Comparison of ENCODE assay signal across 8 cellular contexts in the genomic region with DNA sequence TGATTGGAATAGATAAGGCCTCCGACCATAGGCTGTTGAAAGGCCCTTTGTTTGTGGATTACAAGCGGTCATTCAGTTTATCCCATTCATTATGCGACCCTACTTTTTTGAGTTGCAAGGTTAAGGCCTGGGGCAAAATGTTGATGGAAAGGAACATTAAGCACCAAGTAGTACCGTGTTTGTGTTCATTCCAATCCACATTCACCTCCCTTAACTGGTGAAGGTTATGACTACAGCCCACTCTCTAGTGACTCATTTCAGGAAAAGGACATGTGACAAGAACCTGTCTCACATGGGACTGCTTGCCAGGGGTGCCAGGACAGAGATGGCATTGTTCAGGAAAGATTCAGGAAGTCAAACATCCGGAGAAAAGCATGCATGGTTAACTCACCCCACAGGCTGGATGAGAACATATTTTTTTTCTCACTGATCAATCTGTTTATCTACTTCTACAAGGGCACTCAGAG.
DNase-seq lines count a peak whose midpoint lies in the region; ATAC-seq lines count a peak whose summit lies in the region.

No MANE protein-coding gene starts in this region.

- no peaks in the 10 kb centered on the region for H3K9me3 Mint-ChIP-seq in activated T-helper 17 cell treated with anti-CD3 and anti-CD28 coated beads, Interleukin-2, amount 50 U/mL, for 72 hours

- peak; percentile 83 for DNase-seq in A172 (ENCODE audit: low spot score)
- peak; percentile 65 for DNase-seq in left kidney (ENCODE audit: low read depth, low spot score)
- no peak for DNase-seq in HPDE6-E6E7 (ENCODE audit: extremely low spot score)

- no peaks in the 10 kb centered on the region for H3K36me3 Mint-ChIP-seq in activated T-helper 17 cell treated with anti-CD3 and anti-CD28 coated beads, Interleukin-2, amount 50 U/mL, for 72 hours (ENCODE audit: low read depth)

- H3K4me3 Mint-ChIP-seq in activated T-helper 17 cell treated with anti-CD3 and anti-CD28 coated beads, Interleukin-2, amount 50 U/mL, for 72 hours = no peak overlapping the region

- H3K27me3 Mint-ChIP-seq in activated T-helper 17 cell treated with anti-CD3 and anti-CD28 coated beads, Interleukin-2, amount 50 U/mL, for 72 hours = no peaks in the 10 kb centered on the region

- ATAC-seq in HG02870 (IDR thresholded peaks at IDR 0.05; ENCODE audit: unreplicated experiment) = peak; percentile 40
- ATAC-seq in activated T-helper 17 cell treated with anti-CD3 and anti-CD28 coated beads, Interleukin-2, amount 50 U/mL, for 72 hours (replicated peaks) = peak; percentile 59
- ATAC-seq in HG02623 (IDR thresholded peaks at IDR 0.05; ENCODE audit: unreplicated experiment) = no peak
- no peak for ATAC-seq in GM19455 (IDR thresholded peaks at IDR 0.05; ENCODE audit: unreplicated experiment)
- ATAC-seq in GM21423 (IDR thresholded peaks at IDR 0.05; ENCODE audit: unreplicated experiment) = no peak

- H3K27ac Mint-ChIP-seq in activated T-helper 17 cell treated with anti-CD3 and anti-CD28 coated beads, Interleukin-2, amount 50 U/mL, for 72 hours = no peak overlapping the region

- H3K4me1 Mint-ChIP-seq in activated T-helper 17 cell treated with anti-CD3 and anti-CD28 coated beads, Interleukin-2, amount 50 U/mL, for 72 hours = peaks cover 8% of the 10 kb centered on the region

Comparison
In these comparisons a context has a peak if more than half of its experiments do, and no peak if none do; other contexts are left out.
1. ATAC-seq: peak in HG02870 (single experiment) and activated T-helper 17 cell treated with anti-CD3 and anti-CD28 coated beads, Interleukin-2, amount 50 U/mL, for 72 hours (single experiment); none in HG02623 (single experiment), GM19455 (single experiment) and GM21423 (single experiment).